Comparison of ENCODE assay signal across 18 cellular contexts in genomic region chr12:99824900-99825562, GRCh38.
DNase-seq lines count a peak whose midpoint lies in the region; ATAC-seq, FAIRE-seq and TF ChIP-seq lines count a peak whose summit lies in the region.
"Had no signal": no experiment of that assay in that cellular context is flagged by ENCODE, and none has a peak within 500 bp of the region (broad histone marks: within the 10 kb centered on the region; RNA-seq: fewer than 3 reads in every experiment).

No MANE protein-coding gene starts in this region.

- H3K27me3 Mint-ChIP-seq in CD8-positive, alpha-beta T cell (ENCODE audit: low read depth) = no peaks in the 10 kb centered on the region

- CTCF ChIA-PET in CD8-positive, alpha-beta T cell (lab: Charles Lee) = no interaction called here

- no peaks in the 10 kb centered on the region for H3K4me1 Mint-ChIP-seq in CD8-positive, alpha-beta T cell (ENCODE audit: low read depth)
- H3K4me1 Mint-ChIP-seq: mesothelial cell of epicardium had no signal

- H3K4me3 Mint-ChIP-seq in CD8-positive, alpha-beta T cell = no peak overlapping the region
- H3K4me3 Mint-ChIP-seq: HFFc6, mesothelial cell of epicardium had no signal

- peak; percentile 16 for FAIRE-seq in HTR-8/SVneo (lab: Jason Lieb, UNC)
- FAIRE-seq: endometrium had no signal

- H3K9me3 Mint-ChIP-seq in CD8-positive, alpha-beta T cell = peaks cover 5% of the 10 kb centered on the region
- H3K9me3 Mint-ChIP-seq: mesothelial cell of epicardium had no signal

- no peak overlapping the region for H3K27ac Mint-ChIP-seq in CD8-positive, alpha-beta T cell
- H3K27ac Mint-ChIP-seq: HFFc6, mesothelial cell of epicardium had no signal

- peak overlapping the region; percentile 10 for H3K27ac ChIP-seq in psoas muscle
- H3K27ac ChIP-seq in CD8-positive, alpha-beta T cell (ENCODE audit: low read depth, low read length) = no peak overlapping the region

- DNase-seq in HTR-8/SVneo (ENCODE audit: insufficient read length, low spot score) (no peak), NCI-H2029 treated with DMSO at 0.1 percent for 48 hours (lab: John Stamatoyannopoulos, UW) (peak; percentile 82), RPMI7951 (ENCODE audit: low read depth) (peak; percentile 0), psoas muscle (peak; percentile 19 to 35), MV-4-11 (lab: John Stamatoyannopoulos, UW) (no peak)
- no peak for DNase-seq in CD8-positive, alpha-beta T cell
- DNase-seq: activated CD4-positive, alpha-beta T cell treated with anti-CD3 and anti-CD28 coated beads for 4 hours; activated CD8-positive, alpha-beta memory T cell treated with anti-CD3 and anti-CD28 coated beads, Interleukin-2, amount 50 U/mL, for 4 hours; activated gamma-delta T cell; anterior cingulate cortex; HFFc6; right cardiac atrium; stimulated activated CD4-positive, alpha-beta T cell treated with anti-CD3 and anti-CD28 coated beads, Interleukin-1b, Interleukin-23, amount 100 ng/mL, for 48 hours had no signal

- POLR2A ChIA-PET in CD8-positive, alpha-beta T cell (lab: Charles Lee) = no interaction called here

- no peak for TF ChIP-seq CTCF in psoas muscle (IDR thresholded peaks at IDR 0.05)
- no peak for TF ChIP-seq CTCF in CD8-positive, alpha-beta T cell (IDR thresholded peaks at IDR 0.05)

- no peaks in the 10 kb centered on the region for H3K27me3 ChIP-seq in psoas muscle (ENCODE audit: insufficient read depth in 3 of 3, low read length in 2 of 3)
- H3K27me3 ChIP-seq in CD8-positive, alpha-beta T cell (ENCODE audit: insufficient read depth, low read length) = no peaks in the 10 kb centered on the region

- no peaks in the 10 kb centered on the region for H3K36me3 ChIP-seq in psoas muscle (ENCODE audit: insufficient read depth in 1 of 2, low read depth in 1 of 2)
- no peaks in the 10 kb centered on the region for H3K36me3 ChIP-seq in CD8-positive, alpha-beta T cell (ENCODE audit: insufficient read depth, low read length)

- H3K4me3 ChIP-seq in psoas muscle = peak overlapping the region; percentile 9
- no peak overlapping the region for H3K4me3 ChIP-seq in CD8-positive, alpha-beta T cell (ENCODE audit: low read depth, low read length)

- H3K4me1 ChIP-seq in psoas muscle = no peaks in the 10 kb centered on the region
- H3K4me1 ChIP-seq in CD8-positive, alpha-beta T cell (ENCODE audit: insufficient read depth, low read length) = no peaks in the 10 kb centered on the region

- WGBS in psoas muscle, 3 donors = 15 to 22% (median 15%) methylated on average over 8 of the region's 8 CpGs

- ATAC-seq in psoas muscle (peak in 3 of 4 donors; percentile 64 to 85 (median 69)), HG03378 (IDR thresholded peaks at IDR 0.05; ENCODE audit: unreplicated experiment) (no peak), HG03280 (IDR thresholded peaks at IDR 0.05; ENCODE audit: unreplicated experiment) (no peak)
- no peak for ATAC-seq in CD8-positive, alpha-beta T cell
- ATAC-seq: Panc1, right cardiac atrium had no signal

- no peaks in the 10 kb centered on the region for H3K36me3 Mint-ChIP-seq in CD8-positive, alpha-beta T cell
- H3K36me3 Mint-ChIP-seq: mesothelial cell of epicardium had no signal

- H3K9me3 ChIP-seq in psoas muscle = no peaks in the 10 kb centered on the region
- H3K9me3 ChIP-seq in CD8-positive, alpha-beta T cell (ENCODE audit: low read length) = no peaks in the 10 kb centered on the region

- intact Hi-C loops in psoas muscle (cut with DNase I) = no loop called here
- intact Hi-C loops in CD8-positive, alpha-beta T cell (cut with DNase I, micrococcal nuclease) = no loop called here

Comparison
In these comparisons a context has a peak if more than half of its experiments do, and no peak if none do; other contexts are left out.
1. DNase-seq: peak in NCI-H2029 treated with DMSO at 0.1 percent for 48 hours (single experiment), RPMI7951 (single experiment) and psoas muscle (2 of 2); none in HTR-8/SVneo (single experiment), CD8-positive, alpha-beta T cell (0 of 7) and MV-4-11 (single experiment).
2. ATAC-seq: peak in psoas muscle (3 of 4); none in CD8-positive, alpha-beta T cell (single experiment), HG03378 (single experiment) and HG03280 (single experiment).